In genomic region chr12:4320859-4321701, GRCh38 we compare ENCODE assay signal across 8 cellular contexts. TPM values are rescaled to one million over a fixed set of nuclear protein-coding genes. Genes with fewer than 3 reads are reported as not detected.
DNase-seq lines count a peak whose midpoint lies in the region; ATAC-seq and TF ChIP-seq lines count a peak whose summit lies in the region.

Gene TIGAR (plus strand): TSS chr12:4321213. CDS start chr12:4321272, 59 bp downstream.

- intact Hi-C loops in breast epithelium (cut with DNase I; ENCODE audit: low total_unique reads): no loop called here

- no peak for TF ChIP-seq POLR2A in breast epithelium (IDR thresholded peaks at IDR 0.05)

- H3K4me3 ChIP-seq in breast epithelium: peak within 1 kb of the TSS; percentile 77 to 98 (median 94)
- H3K4me3 ChIP-seq in iPS-18c (ENCODE audit: insufficient read depth, low read depth, low read length): peak within 1 kb of the TSS; percentile 88
- H3K4me3 ChIP-seq in skeletal muscle tissue (ENCODE audit: low read length in 3 of 3): peak within 1 kb of the TSS; percentile 95

- ATAC-seq in GM18873 (IDR thresholded peaks at IDR 0.05; ENCODE audit: low FRiP score, unreplicated experiment) (peak; percentile 88), HG03135 (IDR thresholded peaks at IDR 0.05; ENCODE audit: unreplicated experiment) (peak; percentile 96)

- H3K27me3 ChIP-seq in breast epithelium (no peaks in the 10 kb centered on the region), skeletal muscle tissue (ENCODE audit: control insufficient read depth in 3 of 3, insufficient read depth in 3 of 3, low read length in 3 of 3) (no peaks in the 10 kb centered on the region)

- DNase-seq in ACHN (peak; percentile 99), NCI-H2196 (lab: John Stamatoyannopoulos, UW; ENCODE audit: unreplicated experiment) (peak; percentile 87), breast epithelium (ENCODE audit: low spot score in 2 of 2) (peak; percentile 85 to 91)

- H3K36me3 ChIP-seq in breast epithelium (no peaks in the 10 kb centered on the region), skeletal muscle tissue (ENCODE audit: control insufficient read depth in 3 of 3, insufficient read depth in 3 of 3, low read length in 3 of 3) (peaks cover 3 to 4% (median 3%) of the 10 kb centered on the region in 3 donors)

- H3K27ac ChIP-seq in VCaP (peak within 1 kb of the TSS; percentile 87), breast epithelium (peak within 1 kb of the TSS; percentile 84 to 87), skeletal muscle tissue (ENCODE audit: low read depth, low read length) (peak within 1 kb of the TSS; percentile 86)

- H3K9ac ChIP-seq in skeletal muscle tissue (ENCODE audit: low read depth in 1 of 3, low read length in 3 of 3): peak within 1 kb of the TSS; percentile 91 to 97 (median 94)

- in situ Hi-C loops in ACHN (cut with HindIII; ENCODE audit: low pct_ligation_motif_present, low pct_unique_long_range_greater_than_20kb, low sequenced_read_pairs): no loop called here

- H3K4me1 ChIP-seq in breast epithelium (no peaks in the 10 kb centered on the region), skeletal muscle tissue (ENCODE audit: control insufficient read depth in 3 of 3, insufficient read depth in 3 of 3, low read length in 3 of 3) (peaks cover 10 to 25% (median 15%) of the 10 kb centered on the region in 3 donors)

- TF ChIP-seq CTCF in VCaP (conservative IDR thresholded peaks at IDR 0.05) (no peak), breast epithelium (IDR thresholded peaks at IDR 0.05) (no peak)

- H3K9me3 ChIP-seq in breast epithelium: no peaks in the 10 kb centered on the region
- H3K9me3 ChIP-seq in iPS-18c (ENCODE audit: control insufficient read depth, insufficient read depth, low read length): no peaks in the 10 kb centered on the region
- no peaks in the 10 kb centered on the region for H3K9me3 ChIP-seq in skeletal muscle tissue (ENCODE audit: control insufficient read depth in 3 of 3, low read length in 3 of 3)

RNA-seq across cellular contexts. Expression of gene TIGAR, which starts in this region (rescaled TPM):
- total RNA-seq in breast epithelium (1 to 10 TPM; 2.9 to 7.5 (median 6.9) TPM), skeletal muscle tissue (3.1 TPM)

Comparison
In these comparisons a context has a peak if more than half of its experiments do, and no peak if none do; other contexts are left out.
1. Peak in every context shown above with its lines: DNase-seq, ATAC-seq, H3K4me3 ChIP-seq and H3K27ac ChIP-seq.